In genomic region chr1:152244576-152244975, GRCh38 we compare ENCODE assay signal across 31 cellular contexts. TPM values are rescaled to one million over a fixed set of nuclear protein-coding genes. Genes with fewer than 3 reads are reported as not detected.
DNase-seq lines count a peak whose midpoint lies in the region; ATAC-seq and TF ChIP-seq lines count a peak whose summit lies in the region.
"Had no signal": no experiment of that assay in that cellular context is flagged by ENCODE, and none has a peak within 500 bp of the region (broad histone marks: within the 10 kb centered on the region; RNA-seq: fewer than 3 reads in every experiment).

No MANE protein-coding gene starts in this region.

- POLR2A ChIA-PET in HEK293T (lab: Yijun Ruan, JAX), result no interaction called here

- H3K9me3 ChIP-seq in BE2C, result no peaks in the 10 kb centered on the region
- H3K9me3 ChIP-seq: BLaER1, lower lobe of right lung had no signal

- no peak for ATAC-seq in stimulated activated naive B cell treated with anti-CD40 and anti-IgM and Interleukin-4, amounts not matched to agents 10 μg/mL and 1 μg/mL and 100 μg/mL, for 72 hours (replicated peaks)
- ATAC-seq: lower lobe of right lung, Right ventricle myocardium inferior had no signal

- H3K27ac Mint-ChIP-seq in stimulated activated naive B cell treated with anti-CD40 and anti-IgM and Interleukin-4, amounts not matched to agents 10 μg/mL and 1 μg/mL and 100 μg/mL, for 72 hours, result no peak overlapping the region
- H3K27ac Mint-ChIP-seq: activated T-cell treated with anti-CD3 and anti-CD28 coated beads, Interleukin-2, amount 50 U/mL, for 24 hours; nephron had no signal

- no peaks in the 10 kb centered on the region for H3K4me1 ChIP-seq in BE2C
- H3K4me1 ChIP-seq: BLaER1, lower lobe of right lung had no signal

- in situ Hi-C loops in SK-MEL-5 (cut with HindIII; ENCODE audit: low pct_unique_long_range_greater_than_20kb, low sequenced_read_pairs), result no loop called here

- H3K27me3 ChIP-seq in BE2C, result no peaks in the 10 kb centered on the region; the same call in 1 of the 2 replicates
- H3K27me3 ChIP-seq: BLaER1 had no signal

- no peak overlapping the region for H3K4me3 Mint-ChIP-seq in stimulated activated naive B cell treated with anti-CD40 and anti-IgM and Interleukin-4, amounts not matched to agents 10 μg/mL and 1 μg/mL and 100 μg/mL, for 72 hours
- H3K4me3 Mint-ChIP-seq: activated T-cell treated with anti-CD3 and anti-CD28 coated beads, Interleukin-2, amount 50 U/mL, for 24 hours; nephron had no signal

- no peaks in the 10 kb centered on the region for H3K9me3 Mint-ChIP-seq in stimulated activated naive B cell treated with anti-CD40 and anti-IgM and Interleukin-4, amounts not matched to agents 10 μg/mL and 1 μg/mL and 100 μg/mL, for 72 hours
- H3K9me3 Mint-ChIP-seq: activated T-cell treated with anti-CD3 and anti-CD28 coated beads, Interleukin-2, amount 50 U/mL, for 24 hours had no signal

- no peaks in the 10 kb centered on the region for H3K36me3 Mint-ChIP-seq in stimulated activated naive B cell treated with anti-CD40 and anti-IgM and Interleukin-4, amounts not matched to agents 10 μg/mL and 1 μg/mL and 100 μg/mL, for 72 hours

- H3K4me1 Mint-ChIP-seq in stimulated activated naive B cell treated with anti-CD40 and anti-IgM and Interleukin-4, amounts not matched to agents 10 μg/mL and 1 μg/mL and 100 μg/mL, for 72 hours, result no peaks in the 10 kb centered on the region
- H3K4me1 Mint-ChIP-seq: nephron had no signal

- H3K27me3 Mint-ChIP-seq in stimulated activated naive B cell treated with anti-CD40 and anti-IgM and Interleukin-4, amounts not matched to agents 10 μg/mL and 1 μg/mL and 100 μg/mL, for 72 hours, result peaks cover 14 to 17% of the 10 kb centered on the region in 2 donors

- no peaks in the 10 kb centered on the region for H3K36me3 ChIP-seq in BE2C
- H3K36me3 ChIP-seq: BLaER1, lower lobe of right lung, WERI-Rb-1 had no signal

- DNase-seq in AG10803 (ENCODE audit: low read depth) (peak; percentile 21), HS-27A (ENCODE audit: low read depth) (peak; percentile 46), SK-MEL-5 (ENCODE audit: low read depth, low spot score) (peak; percentile 48), foreskin melanocyte (peak; percentile 60), DMS 273 (lab: John Stamatoyannopoulos, UW; ENCODE audit: unreplicated experiment) (no peak), BE2C (no peak), HEK293T (ENCODE audit: extremely low spot score) (no peak)
- DNase-seq in stimulated activated naive B cell treated with anti-CD40 and anti-IgM and Interleukin-4, amounts not matched to agents 10 μg/mL and 1 μg/mL and 100 μg/mL, for 72 hours, result no peak
- DNase-seq: activated CD4-positive, alpha-beta T cell treated with anti-CD3 and anti-CD28 coated beads for 48 hours; activated gamma-delta T cell; activated T-cell treated with anti-CD3 and anti-CD28 coated beads, Interleukin-2, amount 50 U/mL, for 24 hours; dermis blood vessel endothelial cell; glutamatergic neuron; KBM-7; kidney glomerular epithelial cell; lower lobe of right lung; MV-4-11; NCI-H146; NCI-H446 treated with DMSO at 0.1 percent for 48 hours; NCI-H82; retina; stimulated activated CD4-positive, alpha-beta T cell treated with anti-CD3 and anti-CD28 coated beads, Interleukin-1b, Interleukin-23, amount 100 ng/mL, for 48 hours; trophoblast cell; WERI-Rb-1 had no signal

- TF ChIP-seq CTCF in AG10803 (conservative IDR thresholded peaks at IDR 0.05; ENCODE audit: low read length), result no peak
- TF ChIP-seq CTCF in BE2C (IDR thresholded peaks at IDR 0.05; ENCODE audit: low read depth, low read length), result no peak

- CTCF ChIA-PET in HEK293T (lab: Yijun Ruan, JAX), result no interaction called here

- no peak overlapping the region for H3K4me3 ChIP-seq in AG10803 (ENCODE audit: low read length)
- H3K4me3 ChIP-seq in BE2C (ENCODE audit: low read depth, low read length), result no peak overlapping the region
- H3K4me3 ChIP-seq: BLaER1, lower lobe of right lung, smooth muscle cell had no signal

TF ChIP-seq in HEK293T, 16 proteins besides CTCF, POLR2A, EP300 and RAD21:
- TF ChIP-seq PKNOX1 (IDR thresholded peaks at IDR 0.05) (no peak), ZNF384 (IDR thresholded peaks at IDR 0.05) (no peak), LEF1 (IDR thresholded peaks at IDR 0.05; ENCODE audit: borderline replicate concordance) (no peak), SP1 (IDR thresholded peaks at IDR 0.05) (no peak), BHLHE40 (IDR thresholded peaks at IDR 0.05; ENCODE audit: borderline replicate concordance) (no peak), NFRKB (IDR thresholded peaks at IDR 0.05) (no peak), SUZ12 (IDR thresholded peaks at IDR 0.05) (no peak), FOXA1 (IDR thresholded peaks at IDR 0.05) (no peak), CTBP1 (IDR thresholded peaks at IDR 0.05; ENCODE audit: borderline replicate concordance) (no peak), FOXM1 (IDR thresholded peaks at IDR 0.05; ENCODE audit: borderline replicate concordance) (no peak), ARNT (IDR thresholded peaks at IDR 0.05) (no peak), ELF4 (IDR thresholded peaks at IDR 0.05) (no peak), TARDBP (IDR thresholded peaks at IDR 0.05) (no peak), FOXK2 (IDR thresholded peaks at IDR 0.05) (no peak), HDGF (IDR thresholded peaks at IDR 0.05; ENCODE audit: borderline replicate concordance) (no peak), L3MBTL2 (conservative IDR thresholded peaks at IDR 0.05) (no peak)

RNA-seq across cellular contexts. Expression of gene HRNR, which starts 20.6 kb away (rescaled TPM):
- not detected in 2 replicates for total RNA-seq in SK-MEL-5 (2014; rRNA removed; shearing (Covaris generic))
- polyA plus RNA-seq in SK-MEL-5 (2015; cell fraction: cytosol; rRNA removed), result not detected in 2 replicates
- not detected in 2 replicates for polyA plus RNA-seq in SK-MEL-5 (2015; cell fraction: nucleus; rRNA removed)
- polyA plus RNA-seq in BE2C (2012; ENCODE audit: insufficient read depth, insufficient read length, low read depth), result 0.06 TPM
- total RNA-seq: activated CD8-positive, alpha-beta memory T cell treated with anti-CD3 and anti-CD28 coated beads for 36 hours; dermis blood vessel endothelial cell; fibroblast of lung; lower lobe of right lung; osteocyte; Right ventricle myocardium inferior; smooth muscle cell had no signal
- polyA plus RNA-seq: fibroblast of lung, smooth muscle cell had no signal

Comparison
In these comparisons a context has a peak if more than half of its experiments do, and no peak if none do; other contexts are left out.
1. DNase-seq: peak in AG10803 (single experiment), HS-27A (single experiment), SK-MEL-5 (single experiment) and foreskin melanocyte (single experiment); none in DMS 273 (single experiment), stimulated activated naive B cell treated with anti-CD40 and anti-IgM and Interleukin-4, amounts not matched to agents 10 μg/mL and 1 μg/mL and 100 μg/mL, for 72 hours (single experiment), BE2C (single experiment) and HEK293T (single experiment).